6 cellular contexts compared by ENCODE assay signal in the genomic region with DNA sequence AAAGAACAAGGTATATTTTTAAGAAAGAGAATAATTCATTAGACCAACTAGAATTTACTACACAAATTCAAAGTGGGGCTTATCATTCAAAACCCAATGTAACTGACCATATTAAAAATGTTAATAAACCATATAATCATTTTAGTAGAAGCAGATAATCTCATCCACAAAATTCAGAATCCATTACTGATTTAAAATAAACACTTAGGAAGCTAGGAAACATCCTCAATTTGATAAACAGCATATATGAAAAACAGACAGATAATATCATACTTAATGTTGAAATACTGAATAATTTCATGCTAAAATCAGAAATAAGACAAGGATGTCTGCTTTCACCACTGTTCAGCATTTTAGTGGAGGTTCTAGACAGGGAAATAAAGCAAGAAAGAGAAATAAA.
"Had no signal": no experiment of that assay in that cellular context is flagged by ENCODE, and none has a peak within 500 bp of the region (broad histone marks: within the 10 kb centered on the region; RNA-seq: fewer than 3 reads in every experiment).

No MANE protein-coding gene starts in this region.

- H3K4me3 ChIP-seq: GM12878 had no signal

- DNase-seq: GDM1, GF-D8 had no signal

- ATAC-seq: GM12878 had no signal

- FAIRE-seq: GM12878, GM12891, GM12892, GM19239 had no signal
